ENCODE assay signal across 8 cellular contexts in the genomic region with DNA sequence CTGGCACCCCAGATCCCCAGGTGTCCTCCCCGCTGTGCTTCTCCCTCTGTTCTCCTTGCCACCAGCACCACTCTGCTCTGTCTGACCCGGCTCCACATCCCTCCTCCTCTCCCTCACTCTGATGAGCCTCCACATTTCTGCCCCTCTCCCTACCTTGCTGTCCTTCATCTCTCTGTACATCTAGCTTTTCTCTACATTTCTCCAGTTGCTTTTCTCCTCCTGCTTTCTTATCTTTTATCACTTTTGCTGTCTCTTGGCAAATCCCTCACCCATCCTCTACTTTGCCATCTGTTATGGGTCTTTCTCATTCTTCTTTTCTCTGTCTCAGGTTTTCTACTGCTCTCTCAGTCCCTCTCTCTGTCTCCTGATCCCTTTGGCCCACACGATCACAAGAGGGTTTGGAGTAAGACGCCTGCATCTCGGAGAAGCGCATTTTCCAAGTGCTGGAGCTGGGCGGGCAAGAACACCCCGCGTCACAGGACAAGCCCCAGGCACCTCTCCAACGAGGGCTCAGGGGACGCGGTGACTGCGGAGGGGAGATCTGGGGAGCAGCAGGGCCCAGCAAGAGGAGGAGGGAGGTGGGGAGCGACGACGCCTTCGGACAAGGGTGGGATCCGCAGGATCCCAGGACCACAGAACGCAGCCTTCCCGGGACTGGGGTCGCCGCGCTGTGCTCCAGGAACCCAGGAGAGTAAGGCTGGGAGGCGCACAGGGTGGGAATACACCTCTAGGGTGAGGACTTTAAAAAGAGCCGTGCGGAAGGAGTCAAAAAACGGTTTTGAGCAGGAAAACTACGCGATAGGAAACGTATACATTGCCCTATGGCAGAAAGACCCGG. TPM values are rescaled to one million over a fixed set of nuclear protein-coding genes. Genes with fewer than 3 reads are reported as not detected.
DNase-seq lines count a peak whose midpoint lies in the region; ATAC-seq and TF ChIP-seq lines count a peak whose summit lies in the region.
"Not testable (repeated sequence)": the region's sequence is repeated elsewhere in the genome, so short reads cannot be mapped to it uniquely, and the experiment has no call there.

No MANE protein-coding gene starts in this region.

- H3K27me3 Mint-ChIP-seq in CD14-positive monocyte (ENCODE audit: low read depth in 3 of 3): not testable (repeated sequence)

- H3F3A ChIP-seq in smooth muscle cell (ENCODE audit: low read depth): not testable (repeated sequence)

- H3K4me1 ChIP-seq in adipocyte (ENCODE audit: control insufficient read depth, insufficient read depth, low read length); mesodermal cell (ENCODE audit: control insufficient read depth, insufficient read depth, low read length, poor library complexity, severe bottlenecking); smooth muscle cell (ENCODE audit: low read depth): not testable (repeated sequence)

- intact Hi-C loops in CD14-positive monocyte (cut with micrococcal nuclease): loop anchor here in 1 of 2 donors (5.0 kb wide), 1 partner anchor 34 kb away; the partner anchor contains the start of gene ZNF28

- not testable (repeated sequence) for TF ChIP-seq CTCF in CD14-positive monocyte (IDR thresholded peaks at IDR 0.05); fibroblast of pulmonary artery (IDR thresholded peaks at IDR 0.05; ENCODE audit: low read length, missing control alignments); smooth muscle cell (IDR thresholded peaks at IDR 0.05; ENCODE audit: borderline replicate concordance, insufficient read depth, poor library complexity, severe bottlenecking)

- not testable (repeated sequence) for H3K27ac ChIP-seq in SK-N-MC; mesodermal cell (ENCODE audit: low read depth, low read length, severe bottlenecking)
- peak overlapping the region; percentile 85 for H3K27ac ChIP-seq in smooth muscle cell (ENCODE audit: low read depth)

- H4K20me1 ChIP-seq in smooth muscle cell (ENCODE audit: low read depth): not testable (repeated sequence)

- H3K4me3 Mint-ChIP-seq in CD14-positive monocyte: peak overlapping the region; percentile 93 to 96

- not testable (repeated sequence) for H3K79me2 ChIP-seq in smooth muscle cell (ENCODE audit: low read depth)

- H3K36me3 ChIP-seq in SK-N-MC (ENCODE audit: insufficient read depth, low read length) (peaks cover 16% of the 10 kb centered on the region), adipocyte (ENCODE audit: control insufficient read depth, insufficient read depth, low read length, severe bottlenecking) (peaks cover 21% of the 10 kb centered on the region), mesodermal cell (ENCODE audit: control insufficient read depth, insufficient read depth, low read length) (peaks cover 33% of the 10 kb centered on the region)
- H3K36me3 ChIP-seq in smooth muscle cell (ENCODE audit: low read depth): not testable (repeated sequence)

- not testable (repeated sequence) for H3K27me3 ChIP-seq in adipocyte (replicated peaks; ENCODE audit: control insufficient read depth, insufficient read depth, low read length); smooth muscle cell (ENCODE audit: low read depth)

- not testable (repeated sequence) for H3K9me3 ChIP-seq in SK-N-MC (ENCODE audit: low read depth, low read length); adipocyte (ENCODE audit: control insufficient read depth, low read length); mesodermal cell (ENCODE audit: control insufficient read depth, low read length); smooth muscle cell (replicated peaks; ENCODE audit: low read depth)

- peak; percentile 23 for ATAC-seq in GM19452 (IDR thresholded peaks at IDR 0.05; ENCODE audit: unreplicated experiment)
- ATAC-seq in HG03521 (IDR thresholded peaks at IDR 0.05; ENCODE audit: unreplicated experiment): peak; percentile 23

- H3K4me3 ChIP-seq in SK-N-MC: peak overlapping the region; percentile 80
- peak overlapping the region; percentile 90 for H3K4me3 ChIP-seq in adipocyte (ENCODE audit: low read length)
- peak overlapping the region; percentile 73 for H3K4me3 ChIP-seq in fibroblast of pulmonary artery (replicated peaks; ENCODE audit: low read depth, low read length)
- H3K4me3 ChIP-seq in mesodermal cell (ENCODE audit: extremely low read depth, insufficient read depth, low read length, poor library complexity, severe bottlenecking): peak overlapping the region; percentile 58
- peak overlapping the region; percentile 74 for H3K4me3 ChIP-seq in smooth muscle cell

- H3K9me3 Mint-ChIP-seq in CD14-positive monocyte: peaks cover 22 to 65% (median 49%) of the 10 kb centered on the region in 7 donors

- H3K4me2 ChIP-seq in smooth muscle cell: peak overlapping the region; percentile 96

- H2AFZ ChIP-seq in smooth muscle cell (ENCODE audit: low read depth): peak overlapping the region; percentile 70

- 3% methylated on average over 12 to 18 of the region's 31 CpGs for WGBS in mesodermal cell (ENCODE audit: insufficient coverage in 2 of 2), 2 experiments
- 3% methylated on average over 26 of the region's 31 CpGs for WGBS in smooth muscle cell (ENCODE audit: low lambda C conversion rate)

- DNase-seq in CD14-positive monocyte (ENCODE audit: low spot score); SK-N-MC (ENCODE audit: low read depth, low spot score); smooth muscle cell (lab: John Stamatoyannopoulos, UW; ENCODE audit: unreplicated experiment): not testable (repeated sequence)
- peak; percentile 36 for DNase-seq in adipocyte (ENCODE audit: low read depth)
- peak; percentile 12 for DNase-seq in fibroblast of pulmonary artery (ENCODE audit: low read depth)

- peak overlapping the region; percentile 74 for H3K9ac ChIP-seq in SK-N-MC (ENCODE audit: insufficient read length)
- H3K9ac ChIP-seq in adipocyte (ENCODE audit: low read length): peak overlapping the region; percentile 89
- peak overlapping the region; percentile 82 for H3K9ac ChIP-seq in smooth muscle cell (ENCODE audit: low read depth)

- H3K27ac Mint-ChIP-seq in CD14-positive monocyte: peak overlapping the region; percentile 87 to 96 (median 92)

- H3K36me3 Mint-ChIP-seq in CD14-positive monocyte: peaks cover 20 to 41% of the 10 kb centered on the region in 2 donors

- H3K4me1 Mint-ChIP-seq in CD14-positive monocyte: peaks cover 21% of the 10 kb centered on the region

RNA-seq across cellular contexts. Expression of gene ZNF468, which starts 0.7 kb away (rescaled TPM):
- polyA plus RNA-seq in CD14-positive monocyte (10 to 100 TPM; 10.6 to 16.1 TPM), smooth muscle cell (8.8 and 14.8 TPM in 2 replicates)
- 20.1 TPM for polyA plus RNA-seq in mesodermal cell (2013, experiment 1 of 2)
- 17.9 TPM for polyA plus RNA-seq in mesodermal cell (2013, experiment 2 of 2)
- total RNA-seq in smooth muscle cell: 18.9 and 23.4 TPM in 2 replicates

RNA-seq across cellular contexts. Expression of gene ZNF28, which starts 35.3 kb away (rescaled TPM):
- polyA plus RNA-seq in CD14-positive monocyte (10 to 100 TPM; 15.0 to 21.2 TPM), smooth muscle cell (10.7 and 14.3 TPM in 2 replicates)
- polyA plus RNA-seq in mesodermal cell (2013, experiment 1 of 2): 17.6 TPM
- 12.7 TPM for polyA plus RNA-seq in mesodermal cell (2013, experiment 2 of 2)
- 15.6 TPM in 2 replicates for total RNA-seq in smooth muscle cell

RNA-seq across cellular contexts. Expression of gene ZNF320, which starts 40.7 kb away (rescaled TPM):
- polyA plus RNA-seq in CD14-positive monocyte: 1 to 10 TPM; 1.6 to 4.4 TPM
- 18.9 TPM for polyA plus RNA-seq in mesodermal cell (2013, experiment 1 of 2)
- polyA plus RNA-seq in mesodermal cell (2013, experiment 2 of 2): 14.3 TPM
- 14.7 and 16.1 TPM in 2 replicates for total RNA-seq in smooth muscle cell
- polyA plus RNA-seq in smooth muscle cell: 6.2 and 8.4 TPM in 2 replicates
